Comparison of ENCODE assay signal across 21 cellular contexts in the genomic region with DNA sequence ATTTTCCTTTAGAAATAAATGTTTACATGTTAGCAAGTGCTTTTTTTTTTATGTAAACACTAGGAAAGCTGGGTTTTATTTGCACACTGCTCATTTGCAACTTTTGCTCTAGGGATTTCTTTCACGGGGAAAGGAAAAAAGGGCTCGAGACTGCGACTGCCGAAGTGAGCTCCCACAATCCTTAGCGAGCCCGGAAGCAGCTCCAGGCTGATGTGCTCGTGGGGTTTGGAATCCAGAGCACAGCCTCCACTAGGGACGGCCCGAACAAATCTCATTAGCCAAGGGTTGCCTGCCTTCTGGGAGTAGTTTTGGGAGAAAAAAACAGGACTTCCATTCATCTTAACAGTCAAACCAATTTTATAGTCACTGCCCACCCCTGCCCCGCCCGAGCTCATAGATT.
DNase-seq lines count a peak whose midpoint lies in the region; ATAC-seq and TF ChIP-seq lines count a peak whose summit lies in the region.
"Had no signal": no experiment of that assay in that cellular context is flagged by ENCODE, and none has a peak within 500 bp of the region (broad histone marks: within the 10 kb centered on the region; RNA-seq: fewer than 3 reads in every experiment).

No MANE protein-coding gene starts in this region.

- H3K4me1 ChIP-seq in ACC112 (ENCODE audit: control insufficient read depth, insufficient read depth, low read length, unreplicated experiment) = no peaks in the 10 kb centered on the region
- peaks cover 3% of the 10 kb centered on the region for H3K4me1 ChIP-seq in osteoblast (ENCODE audit: insufficient read depth, low read length)
- H3K4me1 ChIP-seq: thyroid gland had no signal

- H3K79me2 ChIP-seq in ACC112 (ENCODE audit: control insufficient read depth, insufficient read depth, low read length, unreplicated experiment) (no peaks in the 10 kb centered on the region), osteoblast (ENCODE audit: insufficient read depth, low read length) (no peaks in the 10 kb centered on the region)

- H3K27me3 ChIP-seq in ACC112 (ENCODE audit: insufficient read depth, low read length) (no peaks in the 10 kb centered on the region; the same call in 1 of the 2 replicates), osteoblast (ENCODE audit: insufficient read depth, low read length) (peaks cover 7% of the 10 kb centered on the region)
- H3K27me3 ChIP-seq: thyroid gland had no signal

- peak overlapping the region; percentile 83 for H3K4me2 ChIP-seq in osteoblast (ENCODE audit: insufficient read depth, low read length)

- H3K27ac ChIP-seq in ACC112 (ENCODE audit: low read depth, low read length) (no peak overlapping the region), osteoblast (ENCODE audit: low read depth, low read length) (no peak overlapping the region)
- H3K27ac ChIP-seq: epithelial cell of prostate, thyroid gland had no signal

- peak overlapping the region; percentile 50; the same call in 1 of the 2 replicates for H3K4me3 Mint-ChIP-seq in HFFc6
- H3K4me3 Mint-ChIP-seq: activated naive CD4-positive, alpha-beta T cell treated with anti-CD3 and anti-CD28 coated beads, Interleukin-2, amount 50 U/mL, for 24 hours; B cell had no signal

- peaks cover 10% of the 10 kb centered on the region; the same call in 1 of the 2 replicates for H3K4me1 Mint-ChIP-seq in HFFc6 (ENCODE audit: low read depth)
- H3K4me1 Mint-ChIP-seq: activated naive CD4-positive, alpha-beta T cell treated with anti-CD3 and anti-CD28 coated beads, Interleukin-2, amount 50 U/mL, for 24 hours; B cell had no signal

- peaks cover 15% of the 10 kb centered on the region for H3K27me3 Mint-ChIP-seq in HFFc6 (ENCODE audit: insufficient read depth)

- TF ChIP-seq CTCF in HFFc6 (IDR thresholded peaks at IDR 0.05) (no peak), epithelial cell of esophagus (IDR thresholded peaks at IDR 0.05; ENCODE audit: insufficient read depth, low read depth, low read length, missing control alignments) (no peak), osteoblast (IDR thresholded peaks at IDR 0.05; ENCODE audit: extremely low read depth, low read depth, low read length) (no peak)

- no peaks in the 10 kb centered on the region for H3K36me3 Mint-ChIP-seq in HFFc6 (ENCODE audit: low read depth)
- H3K36me3 Mint-ChIP-seq: activated naive CD4-positive, alpha-beta T cell treated with anti-CD3 and anti-CD28 coated beads, Interleukin-2, amount 50 U/mL, for 24 hours had no signal

- no peak for ATAC-seq in HG03354 (IDR thresholded peaks at IDR 0.05; ENCODE audit: poor library complexity, severe bottlenecking, unreplicated experiment)
- ATAC-seq in GM19397 (IDR thresholded peaks at IDR 0.05; ENCODE audit: unreplicated experiment) = no peak
- ATAC-seq: activated CD4-positive, CD25-positive, alpha-beta regulatory T cell treated with anti-CD3 and anti-CD28 coated beads, Interleukin-2, amount 50 U/mL, for 24 hours; GM12878 had no signal

- H3K9me3 ChIP-seq in osteoblast (ENCODE audit: low read depth, low read length) = no peaks in the 10 kb centered on the region
- H3K9me3 ChIP-seq: thyroid gland had no signal

- H4K20me1 ChIP-seq in osteoblast (ENCODE audit: insufficient read depth, low read length) = no peaks in the 10 kb centered on the region

- no peak for DNase-seq in HFFc6
- no peak for DNase-seq in epithelial cell of esophagus (ENCODE audit: low read depth)
- peak; percentile 19 for DNase-seq in osteoblast (ENCODE audit: insufficient read length, low spot score, missing footprints)
- DNase-seq in NCI-H526 treated with DMSO at 0.1 percent for 48 hours (lab: John Stamatoyannopoulos, UW) = no peak
- no peak for DNase-seq in nucleus accumbens (lab: John Stamatoyannopoulos, UW)
- DNase-seq: activated CD8-positive, alpha-beta memory T cell treated with anti-CD3 and anti-CD28 coated beads, Interleukin-2, amount 50 U/mL, for 48 hours; caudate nucleus; DND-41; NCI-H1048; NCI-H226; OCI-M1; stimulated activated CD4-positive, alpha-beta T cell treated with anti-CD3 and anti-CD28 coated beads, Interleukin-12 subunit alpha, Interleukin-12 subunit beta, amount 100 ng/mL, for 4 hours had no signal

- no peak overlapping the region for H3K27ac Mint-ChIP-seq in HFFc6
- H3K27ac Mint-ChIP-seq: activated naive CD4-positive, alpha-beta T cell treated with anti-CD3 and anti-CD28 coated beads, Interleukin-2, amount 50 U/mL, for 24 hours; B cell had no signal

- H2AFZ ChIP-seq in ACC112 (ENCODE audit: low read length, unreplicated experiment) = peak overlapping the region; percentile 40
- peak overlapping the region; percentile 95 for H2AFZ ChIP-seq in osteoblast (ENCODE audit: low read length)

- H3K9me3 Mint-ChIP-seq in HFFc6 = no peaks in the 10 kb centered on the region
- H3K9me3 Mint-ChIP-seq: activated naive CD4-positive, alpha-beta T cell treated with anti-CD3 and anti-CD28 coated beads, Interleukin-2, amount 50 U/mL, for 24 hours had no signal

- peak overlapping the region; percentile 36 for H3K4me3 ChIP-seq in ACC112 (ENCODE audit: low read depth, low read length)
- H3K4me3 ChIP-seq in epithelial cell of esophagus (ENCODE audit: low read length) = peak overlapping the region; percentile 25
- peak overlapping the region; percentile 62 for H3K4me3 ChIP-seq in osteoblast (ENCODE audit: insufficient read depth, low read length)
- H3K4me3 ChIP-seq: GM12878, thyroid gland had no signal

- H3K36me3 ChIP-seq in ACC112 (ENCODE audit: insufficient read depth, low read length) (no peaks in the 10 kb centered on the region), osteoblast (ENCODE audit: insufficient read depth, low read length) (no peaks in the 10 kb centered on the region)
- H3K36me3 ChIP-seq: thyroid gland had no signal
